In the genomic region with DNA sequence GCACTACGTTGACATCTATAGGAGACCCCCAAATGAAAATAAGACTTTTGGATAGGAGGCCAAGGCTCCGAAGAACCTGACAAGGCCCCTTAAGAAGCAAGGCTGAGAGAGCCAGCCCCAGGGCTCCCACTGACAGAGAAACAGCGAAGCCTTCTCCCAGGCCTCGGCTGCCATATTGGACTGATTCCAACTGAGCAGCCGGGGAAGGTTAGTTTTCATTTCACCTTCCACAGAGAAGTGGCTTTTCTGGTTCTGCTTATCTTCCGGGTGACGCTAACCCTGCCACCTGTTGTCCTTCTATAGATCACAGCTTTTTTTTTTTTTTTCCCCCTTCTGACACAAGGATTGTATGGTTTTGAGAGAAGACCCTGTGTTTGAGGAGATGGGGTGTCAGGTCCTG, we compare ENCODE assay signal across 13 cellular contexts.
DNase-seq lines count a peak whose midpoint lies in the region; ATAC-seq and TF ChIP-seq lines count a peak whose summit lies in the region.
"Had no signal": no experiment of that assay in that cellular context is flagged by ENCODE, and none has a peak within 500 bp of the region (broad histone marks: within the 10 kb centered on the region; RNA-seq: fewer than 3 reads in every experiment).

No MANE protein-coding gene starts in this region.

- H3K4me3 ChIP-seq in left lung, result no peak overlapping the region

- no peak overlapping the region for H3K27ac ChIP-seq in left lung

- ATAC-seq in left lung, result peak; percentile 65
- ATAC-seq: activated CD4-positive, alpha-beta T cell treated with anti-CD3 and anti-CD28 coated beads for 36 hours had no signal

- TF ChIP-seq CTCF in left lung (IDR thresholded peaks at IDR 0.05), result no peak

- DNase-seq in DMS 273 (lab: John Stamatoyannopoulos, UW; ENCODE audit: unreplicated experiment) (peak; percentile 88), NCI-H1105 (lab: John Stamatoyannopoulos, UW) (peak; percentile 78), RPMI8226 (peak; percentile 89), left lung (no peak), AG08396 (ENCODE audit: low spot score) (no peak), HK-2 (ENCODE audit: unreplicated experiment) (no peak), RKO (ENCODE audit: low spot score) (no peak), epidermal melanocyte (ENCODE audit: insufficient read length, low spot score) (no peak)
- DNase-seq: activated CD4-positive, alpha-beta T cell treated with anti-CD3 and anti-CD28 coated beads for 36 hours; activated gamma-delta T cell; NCI-H1436 treated with DMSO at 0.1 percent for 48 hours; nephron progenitor cell; SK-N-SH had no signal

- intact Hi-C loops in left lung (cut with DNase I), result no loop called here

- no peaks in the 10 kb centered on the region for H3K36me3 ChIP-seq in left lung

- no peaks in the 10 kb centered on the region for H3K4me1 ChIP-seq in left lung

- no peaks in the 10 kb centered on the region for H3K9me3 ChIP-seq in left lung
- H3K9me3 ChIP-seq: SK-N-SH had no signal

- H3K27me3 ChIP-seq in left lung, result peaks cover 0 to 18% of the 10 kb centered on the region in 2 donors

Comparison
In these comparisons a context has a peak if more than half of its experiments do, and no peak if none do; other contexts are left out.
1. DNase-seq: peak in DMS 273 (single experiment), NCI-H1105 (single experiment) and RPMI8226 (single experiment); none in left lung (0 of 2), AG08396 (single experiment), HK-2 (single experiment), RKO (single experiment) and epidermal melanocyte (single experiment).